Comparison of ENCODE assay signal across 20 cellular contexts in genomic region chr10:73655990-73656298, GRCh38. TPM values are rescaled to one million over a fixed set of nuclear protein-coding genes. Genes with fewer than 3 reads are reported as not detected.
A peak's percentile ranks its signal among the peaks of the same experiment; 100 is the strongest.
DNase-seq lines count a peak whose midpoint lies in the region; ATAC-seq and TF ChIP-seq lines count a peak whose summit lies in the region.
"Had no signal": no experiment of that assay in that cellular context is flagged by ENCODE, and none has a peak within 500 bp of the region (broad histone marks: within the 10 kb centered on the region; RNA-seq: fewer than 3 reads in every experiment).

Gene SYNPO2L (minus strand): TSS chr10:73656029. CDS start chr10:73655922, 107 bp downstream.

- H3K79me2 ChIP-seq in Loucy (ENCODE audit: insufficient read depth, low read length): no peaks in the 10 kb centered on the region

- H3K9me3 ChIP-seq in Loucy (ENCODE audit: insufficient read depth, low read depth, low read length) (no peaks in the 10 kb centered on the region), esophagus (ENCODE audit: control insufficient read depth in 2 of 2, insufficient read depth in 1 of 2, low read depth in 1 of 2, low read length in 1 of 2) (no peaks in the 10 kb centered on the region)
- H3K9me3 ChIP-seq: Caco-2, colonic mucosa, thyroid gland had no signal

- no peaks in the 10 kb centered on the region for H3K36me3 Mint-ChIP-seq in stimulated activated effector memory CD8-positive, alpha-beta T cell treated with anti-CD3 and anti-CD28 coated beads, Interleukin-12 subunit alpha, Interleukin-12 subunit beta, amount 100 ng/mL, for 72 hours
- no peaks in the 10 kb centered on the region for H3K36me3 Mint-ChIP-seq in activated T-helper 2 cell treated with anti-CD3 and anti-CD28 coated beads, Interferon-gamma antibody, Interleukin-2, Interleukin-4, amounts not matched to agents 10 μg/mL and 5 μg/mL and 100 μg/mL, durations not matched to agents 14 hours and 24 hours and 36 hours (ENCODE audit: low read depth)

- H3K36me3 ChIP-seq in Loucy (ENCODE audit: insufficient read depth, low read length) (no peaks in the 10 kb centered on the region), esophagus (ENCODE audit: control insufficient read depth in 2 of 2, insufficient read depth in 2 of 2, low read length in 1 of 2) (no peaks in the 10 kb centered on the region)
- H3K36me3 ChIP-seq: colonic mucosa, thyroid gland had no signal

- intact Hi-C loops in activated T-helper 2 cell treated with anti-CD3 and anti-CD28 coated beads, Interferon-gamma antibody, Interleukin-2, Interleukin-4, amounts not matched to agents 10 μg/mL and 5 μg/mL and 100 μg/mL, durations not matched to agents 14 hours and 24 hours and 36 hours (cut with micrococcal nuclease): no loop called here

- H3K9ac ChIP-seq in Loucy (ENCODE audit: low read depth, low read length, poor library complexity, severe bottlenecking): no peak within 1 kb of the TSS

- H3K27ac Mint-ChIP-seq in stimulated activated effector memory CD8-positive, alpha-beta T cell treated with anti-CD3 and anti-CD28 coated beads, Interleukin-12 subunit alpha, Interleukin-12 subunit beta, amount 100 ng/mL, for 72 hours: peak within 1 kb of the TSS; percentile 10
- no peak within 1 kb of the TSS for H3K27ac Mint-ChIP-seq in activated T-helper 2 cell treated with anti-CD3 and anti-CD28 coated beads, Interferon-gamma antibody, Interleukin-2, Interleukin-4, amounts not matched to agents 10 μg/mL and 5 μg/mL and 100 μg/mL, durations not matched to agents 14 hours and 24 hours and 36 hours

- H3K9me2 ChIP-seq in Loucy (replicated peaks; ENCODE audit: low read depth, low read length): no peaks in the 10 kb centered on the region

- no peaks in the 10 kb centered on the region for H4K20me1 ChIP-seq in Loucy (ENCODE audit: insufficient read depth, low read length, poor library complexity, severe bottlenecking)

- no peaks in the 10 kb centered on the region for H3K9me3 Mint-ChIP-seq in stimulated activated effector memory CD8-positive, alpha-beta T cell treated with anti-CD3 and anti-CD28 coated beads, Interleukin-12 subunit alpha, Interleukin-12 subunit beta, amount 100 ng/mL, for 72 hours
- H3K9me3 Mint-ChIP-seq in activated T-helper 2 cell treated with anti-CD3 and anti-CD28 coated beads, Interferon-gamma antibody, Interleukin-2, Interleukin-4, amounts not matched to agents 10 μg/mL and 5 μg/mL and 100 μg/mL, durations not matched to agents 14 hours and 24 hours and 36 hours: no peaks in the 10 kb centered on the region
- H3K9me3 Mint-ChIP-seq: neural crest cell had no signal

- no peak within 1 kb of the TSS for H3K4me3 ChIP-seq in Loucy (ENCODE audit: low read length, poor library complexity, severe bottlenecking)
- no peak within 1 kb of the TSS for H3K4me3 ChIP-seq in esophagus (ENCODE audit: low read depth in 1 of 2, low read length in 2 of 2)
- H3K4me3 ChIP-seq: colonic mucosa, thyroid gland had no signal

- no peak for TF ChIP-seq POLR2A in GM18505 (IDR thresholded peaks at IDR 0.05; ENCODE audit: borderline replicate concordance, extremely low read depth, insufficient read depth, insufficient read length)

- in situ Hi-C loops in ACHN (cut with HindIII; ENCODE audit: low pct_ligation_motif_present, low pct_unique_long_range_greater_than_20kb, low sequenced_read_pairs): no loop called here

- peak within 1 kb of the TSS; percentile 10 to 33 for H3K27ac ChIP-seq in esophagus (ENCODE audit: low read depth in 2 of 2, low read length in 1 of 2)
- H3K27ac ChIP-seq: colonic mucosa, thyroid gland had no signal

- no peak within 1 kb of the TSS for H3K4me3 Mint-ChIP-seq in stimulated activated effector memory CD8-positive, alpha-beta T cell treated with anti-CD3 and anti-CD28 coated beads, Interleukin-12 subunit alpha, Interleukin-12 subunit beta, amount 100 ng/mL, for 72 hours
- no peak within 1 kb of the TSS for H3K4me3 Mint-ChIP-seq in activated T-helper 2 cell treated with anti-CD3 and anti-CD28 coated beads, Interferon-gamma antibody, Interleukin-2, Interleukin-4, amounts not matched to agents 10 μg/mL and 5 μg/mL and 100 μg/mL, durations not matched to agents 14 hours and 24 hours and 36 hours (ENCODE audit: low read depth)
- H3K4me3 Mint-ChIP-seq: neural crest cell had no signal

- H3K4me2 ChIP-seq in Loucy (ENCODE audit: low read depth, low read length, poor library complexity, severe bottlenecking): peak within 1 kb of the TSS; percentile 54

- peaks cover 13% of the 10 kb centered on the region for H3K4me1 Mint-ChIP-seq in stimulated activated effector memory CD8-positive, alpha-beta T cell treated with anti-CD3 and anti-CD28 coated beads, Interleukin-12 subunit alpha, Interleukin-12 subunit beta, amount 100 ng/mL, for 72 hours
- peaks cover 3% of the 10 kb centered on the region for H3K4me1 Mint-ChIP-seq in activated T-helper 2 cell treated with anti-CD3 and anti-CD28 coated beads, Interferon-gamma antibody, Interleukin-2, Interleukin-4, amounts not matched to agents 10 μg/mL and 5 μg/mL and 100 μg/mL, durations not matched to agents 14 hours and 24 hours and 36 hours (ENCODE audit: low read depth)

- H3K27me3 ChIP-seq in Loucy (ENCODE audit: insufficient read depth, low read length, poor library complexity, severe bottlenecking): no peaks in the 10 kb centered on the region
- H3K27me3 ChIP-seq in esophagus (ENCODE audit: control insufficient read depth in 1 of 2, insufficient read depth in 2 of 2, low read length in 2 of 2): no peaks in the 10 kb centered on the region
- H3K27me3 ChIP-seq: colonic mucosa, thyroid gland had no signal

- DNase-seq in left lobe of liver (ENCODE audit: low spot score) (no peak), ACHN (no peak)
- no peak for DNase-seq in stimulated activated effector memory CD8-positive, alpha-beta T cell treated with anti-CD3 and anti-CD28 coated beads, Interleukin-12 subunit alpha, Interleukin-12 subunit beta, amount 100 ng/mL, for 72 hours (ENCODE audit: low spot score in 2 of 2)
- DNase-seq in activated T-helper 2 cell treated with anti-CD3 and anti-CD28 coated beads, Interferon-gamma antibody, Interleukin-2, Interleukin-4, amounts not matched to agents 10 μg/mL and 5 μg/mL and 100 μg/mL, durations not matched to agents 14 hours and 24 hours and 36 hours (ENCODE audit: low spot score): no peak
- DNase-seq: activated CD4-positive, alpha-beta T cell treated with anti-CD3 and anti-CD28 coated beads for 4 hours; activated gamma-delta T cell treated with Interleukin-2 at 50 U/mL for 16 hours; anterior cingulate cortex; Caco-2; colonic mucosa; kidney; NCI-H1417; NCI-H526 treated with DMSO at 0.1 percent for 48 hours; thyroid gland had no signal

- H3K4me1 ChIP-seq in Loucy (ENCODE audit: insufficient read depth, low read length, poor library complexity, severe bottlenecking) (peaks cover 24% of the 10 kb centered on the region), esophagus (ENCODE audit: control insufficient read depth in 2 of 2, insufficient read depth in 2 of 2, low read length in 1 of 2) (no peaks in the 10 kb centered on the region)
- H3K4me1 ChIP-seq: colonic mucosa, thyroid gland had no signal

- no peak within 1 kb of the TSS for H2AFZ ChIP-seq in Loucy (ENCODE audit: low read length)

- no peaks in the 10 kb centered on the region for H3K27me3 Mint-ChIP-seq in activated T-helper 2 cell treated with anti-CD3 and anti-CD28 coated beads, Interferon-gamma antibody, Interleukin-2, Interleukin-4, amounts not matched to agents 10 μg/mL and 5 μg/mL and 100 μg/mL, durations not matched to agents 14 hours and 24 hours and 36 hours (ENCODE audit: low read depth)

- WGBS in esophagus, 2 donors: 74 to 76% methylated on average over 5 of the region's 5 CpGs

- ATAC-seq in left lobe of liver: peak; percentile 29
- ATAC-seq in stimulated activated effector memory CD8-positive, alpha-beta T cell treated with anti-CD3 and anti-CD28 coated beads, Interleukin-12 subunit alpha, Interleukin-12 subunit beta, amount 100 ng/mL, for 72 hours: no peak
- no peak for ATAC-seq in GM18505 (IDR thresholded peaks at IDR 0.05; ENCODE audit: unreplicated experiment)
- no peak for ATAC-seq in GM21381 (IDR thresholded peaks at IDR 0.05; ENCODE audit: unreplicated experiment)

- H3F3A ChIP-seq in Loucy (ENCODE audit: low read depth): no peaks in the 10 kb centered on the region

- no peak for TF ChIP-seq CTCF in Loucy (conservative IDR thresholded peaks at IDR 0.05; ENCODE audit: low read length)

RNA-seq across cellular contexts. Expression of gene SYNPO2L, which starts in this region (rescaled TPM):
- 10 to 100 TPM in 1 of 2 donors, 1 to 10 TPM in 1; 1.9 to 10.9 TPM for polyA plus RNA-seq in esophagus
- not detected for total RNA-seq in left lobe of liver
- 0.05 TPM in 1 of 2 replicates, not detected in the other for total RNA-seq in activated T-helper 2 cell treated with anti-CD3 and anti-CD28 coated beads, Interferon-gamma antibody, Interleukin-2, Interleukin-4, amounts not matched to agents 10 μg/mL and 5 μg/mL and 100 μg/mL, durations not matched to agents 14 hours and 24 hours and 36 hours
- total RNA-seq: Daoy, pulmonary artery endothelial cell, thyroid gland had no signal

Comparison
In these comparisons a context has a peak if more than half of its experiments do, and no peak if none do; other contexts are left out.
1. Peak in ATAC-seq in left lobe of liver; RNA of the gene not detected or under 1 TPM.